18 cellular contexts compared by ENCODE assay signal in genomic region chr3:156413293-156413912, GRCh38.
"Had no signal": no experiment of that assay in that cellular context is flagged by ENCODE, and none has a peak within 500 bp of the region (broad histone marks: within the 10 kb centered on the region; RNA-seq: fewer than 3 reads in every experiment).

No MANE protein-coding gene starts in this region.

- H3K27me3 ChIP-seq: esophagus squamous epithelium, hepatocyte, stomach, testis had no signal

- H3K9me3 ChIP-seq: esophagus squamous epithelium, stomach, testis had no signal

- DNase-seq: activated CD4-positive, alpha-beta T cell treated with anti-CD3 and anti-CD28 coated beads, Interleukin-2, amount 10 ng/mL, durations not matched to agents 7 days and 5 days; activated CD8-positive, alpha-beta T cell treated with anti-CD3 and anti-CD28 coated beads, Interleukin-2, amount 10 ng/mL, durations not matched to agents 7 days and 5 days; activated naive CD4-positive, alpha-beta T cell treated with anti-CD3 and anti-CD28 coated beads for 36 hours; activated T-cell treated with anti-CD3 and anti-CD28 coated beads, Interleukin-2, amount 50 U/mL, for 24 hours; effector memory CD4-positive, alpha-beta T cell; esophagus squamous epithelium; occipital lobe; stomach; testis had no signal

- H3K79me2 ChIP-seq: hepatocyte had no signal

- H3K4me1 ChIP-seq: esophagus squamous epithelium, stomach, testis had no signal

- H3K27ac ChIP-seq: esophagus squamous epithelium, hepatocyte, skin epidermis, stomach, testis had no signal

- H3K27me3 Mint-ChIP-seq: brain, type B pancreatic cell had no signal

- H2AFZ ChIP-seq: hepatocyte had no signal

- H3K4me3 ChIP-seq: esophagus squamous epithelium, hepatocyte, lung, skin epidermis, stomach, testis had no signal

- H3K36me3 ChIP-seq: esophagus squamous epithelium, stomach had no signal

- H3K4me1 Mint-ChIP-seq: activated CD4-positive, alpha-beta T cell treated with anti-CD3 and anti-CD28 coated beads, Interleukin-2, amount 10 ng/mL, durations not matched to agents 7 days and 5 days had no signal

- ATAC-seq: activated CD4-positive, CD25-positive, alpha-beta regulatory T cell treated with anti-CD3 and anti-CD28 coated beads, Interleukin-2, amount 50 U/mL, for 24 hours; activated CD8-positive, alpha-beta T cell treated with anti-CD3 and anti-CD28 coated beads, Interleukin-2, amount 10 ng/mL, durations not matched to agents 7 days and 5 days had no signal

- H3K4me3 Mint-ChIP-seq: activated CD4-positive, alpha-beta T cell treated with anti-CD3 and anti-CD28 coated beads, Interleukin-2, amount 10 ng/mL, durations not matched to agents 7 days and 5 days; activated CD8-positive, alpha-beta T cell treated with anti-CD3 and anti-CD28 coated beads, Interleukin-2, amount 10 ng/mL, durations not matched to agents 7 days and 5 days; activated naive CD4-positive, alpha-beta T cell treated with anti-CD3 and anti-CD28 coated beads for 36 hours; activated T-cell treated with anti-CD3 and anti-CD28 coated beads, Interleukin-2, amount 50 U/mL, for 24 hours; brain; dendritic cell treated with granulocyte-macrophage colony-stimulating factor and Interleukin-4, amounts not matched to agents 40 ng/mL and 50 ng/mL, for 4 days; natural killer cell treated with Interleukin-12 subunit alpha and Interleukin-12 subunit beta and Interleukin-15 and Interleukin-18, amount 100 ng/mL, for 72 hours; T-helper 1 cell treated with Interleukin-12 subunit alpha and Interleukin-12 subunit beta and Interleukin-4 antibody, amounts not matched to agents 30 μg/mL and 1 μg/mL, for 36 hours had no signal

- H3K27ac Mint-ChIP-seq: activated CD4-positive, alpha-beta T cell treated with anti-CD3 and anti-CD28 coated beads, Interleukin-2, amount 10 ng/mL, durations not matched to agents 7 days and 5 days; activated CD8-positive, alpha-beta T cell treated with anti-CD3 and anti-CD28 coated beads, Interleukin-2, amount 10 ng/mL, durations not matched to agents 7 days and 5 days; activated naive CD4-positive, alpha-beta T cell treated with anti-CD3 and anti-CD28 coated beads for 36 hours; activated T-cell treated with anti-CD3 and anti-CD28 coated beads, Interleukin-2, amount 50 U/mL, for 24 hours; dendritic cell treated with granulocyte-macrophage colony-stimulating factor and Interleukin-4, amounts not matched to agents 40 ng/mL and 50 ng/mL, for 4 days; natural killer cell treated with Interleukin-12 subunit alpha and Interleukin-12 subunit beta and Interleukin-15 and Interleukin-18, amount 100 ng/mL, for 72 hours; T-helper 1 cell treated with Interleukin-12 subunit alpha and Interleukin-12 subunit beta and Interleukin-4 antibody, amounts not matched to agents 30 μg/mL and 1 μg/mL, for 36 hours had no signal

- H3K4me2 ChIP-seq: hepatocyte had no signal

- H3K9me3 Mint-ChIP-seq: activated CD4-positive, alpha-beta T cell treated with anti-CD3 and anti-CD28 coated beads, Interleukin-2, amount 10 ng/mL, durations not matched to agents 7 days and 5 days; activated naive CD4-positive, alpha-beta T cell treated with anti-CD3 and anti-CD28 coated beads for 36 hours; activated T-cell treated with anti-CD3 and anti-CD28 coated beads, Interleukin-2, amount 50 U/mL, for 24 hours; dendritic cell treated with granulocyte-macrophage colony-stimulating factor and Interleukin-4, amounts not matched to agents 40 ng/mL and 50 ng/mL, for 4 days; natural killer cell treated with Interleukin-12 subunit alpha and Interleukin-12 subunit beta and Interleukin-15 and Interleukin-18, amount 100 ng/mL, for 72 hours; T-helper 1 cell treated with Interleukin-12 subunit alpha and Interleukin-12 subunit beta and Interleukin-4 antibody, amounts not matched to agents 30 μg/mL and 1 μg/mL, for 36 hours; type B pancreatic cell had no signal

- H3K36me3 Mint-ChIP-seq: brain; natural killer cell treated with Interleukin-12 subunit alpha and Interleukin-12 subunit beta and Interleukin-15 and Interleukin-18, amount 100 ng/mL, for 72 hours; type B pancreatic cell had no signal
